12 cellular contexts compared by ENCODE assay signal in the genomic region with DNA sequence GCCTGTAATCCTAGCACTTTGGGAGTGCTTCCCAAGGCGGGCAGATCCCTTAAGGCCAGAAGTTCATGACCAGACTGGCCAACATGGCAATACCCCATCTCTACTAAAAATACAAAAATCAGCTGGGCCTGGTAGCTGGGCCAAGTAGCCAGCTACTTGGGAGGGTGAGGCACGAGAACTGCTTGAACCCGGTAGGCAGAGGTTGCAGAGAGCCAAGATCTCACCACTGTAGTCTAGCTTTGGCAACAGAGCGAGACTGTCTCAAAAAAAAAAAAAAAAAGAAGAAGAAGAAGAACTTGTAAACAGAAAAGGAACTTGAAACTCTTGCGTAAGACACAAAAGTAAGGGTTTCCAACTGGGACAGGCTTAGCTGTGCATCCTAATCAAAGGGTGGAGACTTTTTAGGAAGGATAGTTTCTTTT. TPM values are rescaled to one million over a fixed set of nuclear protein-coding genes. Genes with fewer than 3 reads are reported as not detected.
DNase-seq lines count a peak whose midpoint lies in the region; TF ChIP-seq lines count a peak whose summit lies in the region.
"Had no signal": no experiment of that assay in that cellular context is flagged by ENCODE, and none has a peak within 500 bp of the region (broad histone marks: within the 10 kb centered on the region; RNA-seq: fewer than 3 reads in every experiment).

No MANE protein-coding gene starts in this region.

- H3K4me3 ChIP-seq in cardiac fibroblast (replicated peaks in 1 of 2; ENCODE audit: low read depth in 2 of 2, low read length in 2 of 2): no peak overlapping the region
- peak overlapping the region; percentile 10 for H3K4me3 ChIP-seq in mononuclear cell (ENCODE audit: low read length)

- H3K36me3 Mint-ChIP-seq in IgD-negative memory B cell: no peaks in the 10 kb centered on the region
- H3K36me3 Mint-ChIP-seq in activated CD4-positive, alpha-beta memory T cell treated with anti-CD3 and anti-CD28 coated beads, Interleukin-2, amount 10 ng/mL, durations not matched to agents 7 days and 5 days (ENCODE audit: low read depth): peaks cover 5% of the 10 kb centered on the region

- no peaks in the 10 kb centered on the region for H3K27me3 Mint-ChIP-seq in IgD-negative memory B cell
- peaks cover 31% of the 10 kb centered on the region for H3K27me3 Mint-ChIP-seq in activated CD4-positive, alpha-beta memory T cell treated with anti-CD3 and anti-CD28 coated beads, Interleukin-2, amount 10 ng/mL, durations not matched to agents 7 days and 5 days
- H3K27me3 Mint-ChIP-seq: stimulated activated naive CD8-positive, alpha-beta T cell treated with anti-CD3 and anti-CD28 coated beads, Interleukin-15, Interleukin-2, amounts not matched to agents 100 ng/mL and 50 ng/mL, for 24 hours had no signal

- peaks cover 19 to 33% (median 24%) of the 10 kb centered on the region in 3 donors for H3K4me1 Mint-ChIP-seq in IgD-negative memory B cell
- H3K4me1 Mint-ChIP-seq in activated CD4-positive, alpha-beta memory T cell treated with anti-CD3 and anti-CD28 coated beads, Interleukin-2, amount 10 ng/mL, durations not matched to agents 7 days and 5 days: peaks cover 26% of the 10 kb centered on the region

- DNase-seq in AG08395 (ENCODE audit: low spot score): peak; percentile 36
- DNase-seq in cardiac fibroblast (ENCODE audit: low read depth in 2 of 2): peak; percentile 75 to 85
- no peak for DNase-seq in SW 1271 (lab: John Stamatoyannopoulos, UW)
- no peak for DNase-seq in SHP77 treated with DMSO at 0.1 percent for 48 hours (lab: John Stamatoyannopoulos, UW)
- DNase-seq in activated CD4-positive, alpha-beta memory T cell treated with anti-CD3 and anti-CD28 coated beads, Interleukin-2, amount 10 ng/mL, durations not matched to agents 7 days and 5 days: no peak
- no peak for DNase-seq in stimulated activated CD4-positive, alpha-beta T cell treated with anti-CD3 and anti-CD28 coated beads, Interleukin-4, amount 100 ng/mL, for 24 hours
- DNase-seq: DMS53, NCI-H774 had no signal

- H3K27me3 ChIP-seq in mononuclear cell (ENCODE audit: insufficient read depth, low read length): no peaks in the 10 kb centered on the region

- POLR2A ChIA-PET in activated CD4-positive, alpha-beta memory T cell treated with anti-CD3 and anti-CD28 coated beads, Interleukin-2, amount 10 ng/mL, durations not matched to agents 7 days and 5 days (lab: Charles Lee): interaction anchor here (1.0 to 1.1 kb wide), 2 partner anchors 32 to 96 kb away, joined by 3 to 5 read pairs; partner anchors contain the start of genes IFIT1 and IFIT3

- peak overlapping the region; percentile 44 to 84 (median 59) for H3K27ac Mint-ChIP-seq in IgD-negative memory B cell
- no peak overlapping the region for H3K27ac Mint-ChIP-seq in activated CD4-positive, alpha-beta memory T cell treated with anti-CD3 and anti-CD28 coated beads, Interleukin-2, amount 10 ng/mL, durations not matched to agents 7 days and 5 days
- H3K27ac Mint-ChIP-seq: activated T-helper 2 cell treated with anti-CD3 and anti-CD28 coated beads, Interferon-gamma antibody, Interleukin-2, Interleukin-4, amounts not matched to agents 10 μg/mL and 5 μg/mL and 100 μg/mL, durations not matched to agents 14 hours and 24 hours and 36 hours; stimulated activated naive CD8-positive, alpha-beta T cell treated with anti-CD3 and anti-CD28 coated beads, Interleukin-15, Interleukin-2, amounts not matched to agents 100 ng/mL and 50 ng/mL, for 24 hours had no signal

- peak overlapping the region in 3 of 4 donors; percentile 19 to 81 (median 70) for H3K4me3 Mint-ChIP-seq in IgD-negative memory B cell
- no peak overlapping the region for H3K4me3 Mint-ChIP-seq in activated CD4-positive, alpha-beta memory T cell treated with anti-CD3 and anti-CD28 coated beads, Interleukin-2, amount 10 ng/mL, durations not matched to agents 7 days and 5 days
- H3K4me3 Mint-ChIP-seq: stimulated activated naive CD8-positive, alpha-beta T cell treated with anti-CD3 and anti-CD28 coated beads, Interleukin-15, Interleukin-2, amounts not matched to agents 100 ng/mL and 50 ng/mL, for 24 hours had no signal

- H3K9me3 Mint-ChIP-seq in IgD-negative memory B cell: peaks cover 3 to 9% (median 4%) of the 10 kb centered on the region in 3 donors
- peaks cover 7% of the 10 kb centered on the region for H3K9me3 Mint-ChIP-seq in activated CD4-positive, alpha-beta memory T cell treated with anti-CD3 and anti-CD28 coated beads, Interleukin-2, amount 10 ng/mL, durations not matched to agents 7 days and 5 days

- TF ChIP-seq CTCF in cardiac fibroblast (IDR thresholded peaks at IDR 0.05; ENCODE audit: low read depth, low read length): no peak

- CTCF ChIA-PET in activated CD4-positive, alpha-beta memory T cell treated with anti-CD3 and anti-CD28 coated beads, Interleukin-2, amount 10 ng/mL, durations not matched to agents 7 days and 5 days (lab: Charles Lee): interaction anchor here (0.7 kb wide), 1 partner anchor 44 kb away, joined by 4 read pairs; the partner anchor contains the start of gene LIPA

- no peaks in the 10 kb centered on the region for H3K9me3 ChIP-seq in mononuclear cell (ENCODE audit: low read depth, low read length)

- H3K4me1 ChIP-seq in mononuclear cell (ENCODE audit: insufficient read depth, low read length): peaks cover 45% of the 10 kb centered on the region

RNA-seq across cellular contexts. Expression of gene IFIT2, which starts 5.6 kb away (rescaled TPM):
- polyA plus RNA-seq in IgD-negative memory B cell: 13.6 TPM
- total RNA-seq in mononuclear cell: 99.4 TPM
- total RNA-seq in activated CD4-positive, alpha-beta memory T cell treated with anti-CD3 and anti-CD28 coated beads, Interleukin-2, amount 10 ng/mL, durations not matched to agents 7 days and 5 days: 10 to 100 TPM; 14.6 to 14.8 TPM

RNA-seq across cellular contexts. Expression of gene IFIT3, which starts 31.6 kb away (rescaled TPM):
- polyA plus RNA-seq in IgD-negative memory B cell: 16.9 TPM
- 30.7 TPM for total RNA-seq in mononuclear cell
- 10 to 100 TPM; 72.6 to 74.5 TPM for total RNA-seq in activated CD4-positive, alpha-beta memory T cell treated with anti-CD3 and anti-CD28 coated beads, Interleukin-2, amount 10 ng/mL, durations not matched to agents 7 days and 5 days

RNA-seq across cellular contexts. Expression of gene LIPA, which starts 44.7 kb away (rescaled TPM):
- polyA plus RNA-seq in IgD-negative memory B cell: 73.9 TPM
- total RNA-seq in mononuclear cell: 45.0 TPM
- total RNA-seq in activated CD4-positive, alpha-beta memory T cell treated with anti-CD3 and anti-CD28 coated beads, Interleukin-2, amount 10 ng/mL, durations not matched to agents 7 days and 5 days: 10 to 100 TPM; 40.3 to 42.4 TPM

Comparison
In these comparisons a context has a peak if more than half of its experiments do, and no peak if none do; other contexts are left out.
1. DNase-seq: peak in AG08395 (single experiment) and cardiac fibroblast (2 of 2); none in SW 1271 (0 of 2), SHP77 treated with DMSO at 0.1 percent for 48 hours (single experiment), activated CD4-positive, alpha-beta memory T cell treated with anti-CD3 and anti-CD28 coated beads, Interleukin-2, amount 10 ng/mL, durations not matched to agents 7 days and 5 days (single experiment) and stimulated activated CD4-positive, alpha-beta T cell treated with anti-CD3 and anti-CD28 coated beads, Interleukin-4, amount 100 ng/mL, for 24 hours (single experiment).